ENCODE assay signal across 15 cellular contexts in genomic region chr4:30094866-30095265, GRCh38.
"Had no signal": no experiment of that assay in that cellular context is flagged by ENCODE, and none has a peak within 500 bp of the region (broad histone marks: within the 10 kb centered on the region; RNA-seq: fewer than 3 reads in every experiment).

No MANE protein-coding gene starts in this region.

- H3K4me3 ChIP-seq: gastroesophageal sphincter, left ventricle myocardium inferior, pancreas, testis had no signal

- H3K4me1 ChIP-seq: gastroesophageal sphincter, left ventricle myocardium inferior, pancreas, testis had no signal

- ATAC-seq: activated CD8-positive, alpha-beta T cell treated with anti-CD3 and anti-CD28 coated beads, Interleukin-2, amount 10 ng/mL, durations not matched to agents 7 days and 5 days; activated naive CD8-positive, alpha-beta T cell treated with anti-CD3 and anti-CD28 coated beads, Interleukin-2, amount 50 U/mL, for 24 hours; effector memory CD8-positive, alpha-beta T cell; gastroesophageal sphincter; pancreas; stimulated activated naive CD8-positive, alpha-beta T cell treated with anti-CD3 and anti-CD28 coated beads, Interleukin-15, amount 100 ng/mL, for 72 hours had no signal

- H3K36me3 ChIP-seq: gastroesophageal sphincter, left ventricle myocardium inferior, pancreas had no signal

- H3K27ac ChIP-seq: gastroesophageal sphincter, left ventricle myocardium inferior, pancreas, testis had no signal

- H3K9me3 ChIP-seq: pancreas, testis had no signal

- DNase-seq: activated CD8-positive, alpha-beta memory T cell treated with anti-CD3 and anti-CD28 coated beads, Interleukin-2, amount 50 U/mL, for 48 hours; activated CD8-positive, alpha-beta T cell treated with anti-CD3 and anti-CD28 coated beads, Interleukin-2, amount 10 ng/mL, durations not matched to agents 7 days and 5 days; activated naive CD4-positive, alpha-beta T cell treated with Interleukin-2 at 50 U/mL for 16 hours; activated naive CD8-positive, alpha-beta T cell treated with anti-CD3 and anti-CD28 coated beads, Interleukin-2, amount 50 U/mL, for 24 hours; central memory CD4-positive, alpha-beta T cell; effector memory CD8-positive, alpha-beta T cell; kidney; left ventricle myocardium inferior; pancreas; stimulated activated CD4-positive, alpha-beta T cell treated with anti-CD3 and anti-CD28 coated beads, Interleukin-15, amount 100 ng/mL, for 24 hours; stimulated activated CD4-positive, alpha-beta T cell treated with anti-CD3 and anti-CD28 coated beads, Interleukin-4, amount 100 ng/mL, for 24 hours; stimulated activated naive CD8-positive, alpha-beta T cell treated with anti-CD3 and anti-CD28 coated beads, Interleukin-15, amount 100 ng/mL, for 72 hours; T1000; testis had no signal

- H3K27me3 ChIP-seq: gastroesophageal sphincter, pancreas, testis had no signal
